ENCODE assay signal across 8 cellular contexts in genomic region chr7:125670926-125671572, GRCh38.
DNase-seq lines count a peak whose midpoint lies in the region; ATAC-seq and TF ChIP-seq lines count a peak whose summit lies in the region.

No MANE protein-coding gene starts in this region.

- no peaks in the 10 kb centered on the region for H3K9me3 ChIP-seq in psoas muscle

- H3K27me3 ChIP-seq in psoas muscle (ENCODE audit: insufficient read depth in 3 of 3, low read length in 2 of 3) = no peaks in the 10 kb centered on the region

- no peaks in the 10 kb centered on the region for H3K4me1 ChIP-seq in psoas muscle

- 78 to 91% (median 79%) methylated on average over 1 of the region's 1 CpG for WGBS in psoas muscle, 3 donors

- no peaks in the 10 kb centered on the region for H3K36me3 ChIP-seq in psoas muscle (ENCODE audit: insufficient read depth in 1 of 2, low read depth in 1 of 2)

- ATAC-seq in psoas muscle (no peak), esophagus mucosa (no peak), HG02981 (IDR thresholded peaks at IDR 0.05; ENCODE audit: unreplicated experiment) (no peak)

- TF ChIP-seq CTCF in choroid plexus epithelial cell (conservative IDR thresholded peaks at IDR 0.05; ENCODE audit: low read depth, low read length) = peak; percentile 69
- TF ChIP-seq CTCF in psoas muscle (IDR thresholded peaks at IDR 0.05) = peak; percentile 27

- DNase-seq in DMS 273 (lab: John Stamatoyannopoulos, UW; ENCODE audit: unreplicated experiment) (peak; percentile 37), DMS 273 treated with DMSO at 0.1 percent for 48 hours (lab: John Stamatoyannopoulos, UW) (no peak), NCI-H1092 (lab: John Stamatoyannopoulos, UW) (peak; percentile 15), choroid plexus epithelial cell (ENCODE audit: low read depth) (peak; percentile 74), psoas muscle (no peak), NOMO-1 (lab: John Stamatoyannopoulos, UW; ENCODE audit: unreplicated experiment in 2 of 2) (no peak)

- H3K27ac ChIP-seq in psoas muscle = no peak overlapping the region

- H3K4me3 ChIP-seq in choroid plexus epithelial cell (ENCODE audit: low read depth, low read length) (no peak overlapping the region), psoas muscle (no peak overlapping the region)

- intact Hi-C loops in psoas muscle (cut with DNase I) = loop anchor here in 1 of 2 donors (10.0 kb wide), 1 partner anchor 616 kb away; no protein-coding TSS in a partner anchor

Comparison
In these comparisons a context has a peak if more than half of its experiments do, and no peak if none do; other contexts are left out.
1. DNase-seq: peak in DMS 273 (single experiment), NCI-H1092 (single experiment) and choroid plexus epithelial cell (single experiment); none in DMS 273 treated with DMSO at 0.1 percent for 48 hours (single experiment), psoas muscle (0 of 2) and NOMO-1 (0 of 2).